In genomic region chr11:1930448-1930802, GRCh38 we compare ENCODE assay signal across 24 cellular contexts. TPM values are rescaled to one million over a fixed set of nuclear protein-coding genes. Genes with fewer than 3 reads are reported as not detected.
A peak's percentile ranks its signal among the peaks of the same experiment; 100 is the strongest.
DNase-seq lines count a peak whose midpoint lies in the region; ATAC-seq, FAIRE-seq and TF ChIP-seq lines count a peak whose summit lies in the region.
"Had no signal": no experiment of that assay in that cellular context is flagged by ENCODE, and none has a peak within 500 bp of the region (broad histone marks: within the 10 kb centered on the region; RNA-seq: fewer than 3 reads in every experiment).

No MANE protein-coding gene starts in this region.

- POLR2A ChIA-PET in K562 (lab: Yijun Ruan, JAX), result no interaction called here

- no peaks in the 10 kb centered on the region for H3F3A ChIP-seq in neural progenitor cell (ENCODE audit: low read depth)

- H3K9ac ChIP-seq in K562 (ENCODE audit: insufficient read depth in 1 of 2, low read depth in 2 of 2, low read length in 2 of 2) (no peak overlapping the region), neural progenitor cell (no peak overlapping the region)

- peak; percentile 52 for FAIRE-seq in K562 (lab: Jason Lieb, UNC)

- peaks cover 17% of the 10 kb centered on the region for H3K4me1 Mint-ChIP-seq in neural progenitor cell
- peaks cover 22% of the 10 kb centered on the region for H3K4me1 Mint-ChIP-seq in type B pancreatic cell (ENCODE audit: unreplicated experiment)
- peaks cover 3 to 5% of the 10 kb centered on the region in 2 donors for H3K4me1 Mint-ChIP-seq in immature natural killer cell

- H3K27me3 Mint-ChIP-seq in neural progenitor cell (ENCODE audit: insufficient read depth, low read depth) (peaks cover 18% of the 10 kb centered on the region), type B pancreatic cell (no peaks in the 10 kb centered on the region), immature natural killer cell (ENCODE audit: low read depth in 3 of 3) (peaks cover 5 to 13% (median 10%) of the 10 kb centered on the region in 3 donors)
- H3K27me3 Mint-ChIP-seq: activated CD4-positive, alpha-beta memory T cell treated with anti-CD3 and anti-CD28 coated beads for 36 hours had no signal

- H3K27me3 ChIP-seq in heart left ventricle (no peaks in the 10 kb centered on the region), K562 (ENCODE audit: control insufficient read depth in 2 of 2, insufficient read depth in 2 of 2, low read length in 2 of 2) (peaks cover 32 to 87% of the 10 kb centered on the region in 2 experiments; a peak in 4 of 5 replicates), neural progenitor cell (no peaks in the 10 kb centered on the region), BE2C (no peaks in the 10 kb centered on the region)
- H3K27me3 ChIP-seq: vagina had no signal

- intact Hi-C loops in heart left ventricle (cut with DNase I), result loop anchor here in 1 of 10 donors (2.0 kb wide), 1 partner anchor 18 kb away; no protein-coding TSS in a partner anchor
- intact Hi-C loops in left cardiac atrium (cut with DNase I), result no loop called here
- intact Hi-C loops in K562 (cut with micrococcal nuclease), result no loop called here

- in situ Hi-C loops in K562 (cut with MboI), result no loop called here

- TF ChIP-seq CTCF in heart left ventricle (IDR thresholded peaks at IDR 0.05) (no peak), K562 (IDR thresholded peaks at IDR 0.05 in 2 of 3, conservative IDR thresholded peaks at IDR 0.05 in 1 of 3; ENCODE audit: insufficient read depth in 2 of 3, low read depth in 1 of 3, low read length in 3 of 3) (no peak), neural progenitor cell (IDR thresholded peaks at IDR 0.05) (no peak), type B pancreatic cell (conservative IDR thresholded peaks at IDR 0.05) (no peak), BE2C (IDR thresholded peaks at IDR 0.05; ENCODE audit: low read depth, low read length) (no peak)

- H3K4me1 ChIP-seq in heart left ventricle (peaks cover 0 to 50% (median 23%) of the 10 kb centered on the region in 12 donors), K562 (replicated peaks in 1 of 2; ENCODE audit: control insufficient read depth in 2 of 2, insufficient read depth in 2 of 2, low read length in 2 of 2) (peaks cover 0 to 42% of the 10 kb centered on the region in 2 experiments; a peak in 2 of 5 replicates), neural progenitor cell (peaks cover 4% of the 10 kb centered on the region), BE2C (no peaks in the 10 kb centered on the region)

- peak overlapping the region in 11 of 12 donors; percentile 14 to 67 (median 54) for H3K27ac ChIP-seq in heart left ventricle
- no peak overlapping the region for H3K27ac ChIP-seq in K562 (ENCODE audit: extremely low read depth, low read depth, low read length)
- no peak overlapping the region for H3K27ac ChIP-seq in neural progenitor cell
- H3K27ac ChIP-seq: SK-N-MC, vagina had no signal

- DNase-seq in heart left ventricle (no peak), left cardiac atrium (no peak), K562 (ENCODE audit: extremely low read depth in 1 of 4, low spot score in 3 of 4) (no peak), neural progenitor cell (ENCODE audit: low spot score) (peak; percentile 1), type B pancreatic cell (ENCODE audit: extremely low spot score, unreplicated experiment) (no peak), BE2C (no peak), immature natural killer cell (no peak), NCI-H2196 (lab: John Stamatoyannopoulos, UW; ENCODE audit: unreplicated experiment) (no peak)
- DNase-seq: activated CD4-positive, alpha-beta memory T cell treated with anti-CD3 and anti-CD28 coated beads for 36 hours; anterior cingulate cortex; central memory CD4-positive, alpha-beta T cell; GDM1; HCEC 1CT; mucosa of descending colon; NCI-H1417 had no signal

- BruUV-seq in K562 (replicated peaks; lab: Mats Ljungman, UMichigan), result no TSS peak

- TF ChIP-seq EP300 in K562 (IDR thresholded peaks at IDR 0.05; ENCODE audit: low read length), result no peak

- H3K4me3 ChIP-seq in heart left ventricle (no peak overlapping the region), K562 (no peak overlapping the region), neural progenitor cell (no peak overlapping the region), BE2C (ENCODE audit: low read depth, low read length) (no peak overlapping the region)
- H3K4me3 ChIP-seq: mucosa of descending colon, SK-N-MC, vagina had no signal

- no peak for TF ChIP-seq RAD21 in K562 (CRISPR knock-in tag; conservative IDR thresholded peaks at IDR 0.05 in 1 of 2, IDR thresholded peaks at IDR 0.05 in 1 of 2)

- TF ChIP-seq POLR2A in heart left ventricle (IDR thresholded peaks at IDR 0.05), result no peak
- no peak for TF ChIP-seq POLR2A in K562 (conservative IDR thresholded peaks at IDR 0.05)

- ATAC-seq in heart left ventricle (no peak), left cardiac atrium (no peak), K562 (no peak)
- ATAC-seq: mucosa of descending colon, right cardiac atrium had no signal

- H3K4me3 Mint-ChIP-seq in neural progenitor cell (peak overlapping the region; percentile 73), type B pancreatic cell (no peak overlapping the region), immature natural killer cell (peak overlapping the region in 1 of 5 donors; percentile 51)
- H3K4me3 Mint-ChIP-seq: activated CD4-positive, alpha-beta memory T cell treated with anti-CD3 and anti-CD28 coated beads for 36 hours; CD4-positive, alpha-beta memory T cell had no signal

- H3K9me3 ChIP-seq in heart left ventricle (no peaks in the 10 kb centered on the region), K562 (replicated peaks; ENCODE audit: control insufficient read depth, insufficient read depth, low read depth, low read length) (no peaks in the 10 kb centered on the region), neural progenitor cell (ENCODE audit: low read depth) (no peaks in the 10 kb centered on the region), BE2C (no peaks in the 10 kb centered on the region)
- H3K9me3 ChIP-seq: mucosa of descending colon, vagina had no signal

- H3K36me3 ChIP-seq in heart left ventricle (no peaks in the 10 kb centered on the region), K562 (ENCODE audit: control insufficient read depth, insufficient read depth, low read length) (no peaks in the 10 kb centered on the region), neural progenitor cell (no peaks in the 10 kb centered on the region), BE2C (no peaks in the 10 kb centered on the region)
- H3K36me3 ChIP-seq: vagina had no signal

- H3K4me2 ChIP-seq in K562 (ENCODE audit: insufficient read depth, low read length) (no peak overlapping the region), neural progenitor cell (no peak overlapping the region)

- CTCF ChIA-PET in K562 (lab: Yijun Ruan, JAX; ENCODE audit: low intra/inter-chr PET ratio), result interaction anchor here (0.6 kb wide), 1 partner anchor 362 kb away, joined by 5 read pairs; no protein-coding TSS in a partner anchor

- H3K9me1 ChIP-seq in K562 (ENCODE audit: control insufficient read depth, insufficient read depth, low read length), result no peaks in the 10 kb centered on the region

- H3K27ac Mint-ChIP-seq in neural progenitor cell (peak overlapping the region; percentile 97), type B pancreatic cell (peak overlapping the region; percentile 33), immature natural killer cell (no peak overlapping the region)
- H3K27ac Mint-ChIP-seq: activated CD4-positive, alpha-beta memory T cell treated with anti-CD3 and anti-CD28 coated beads for 36 hours had no signal

- no peaks in the 10 kb centered on the region for H3K9me3 Mint-ChIP-seq in neural progenitor cell
- no peaks in the 10 kb centered on the region for H3K9me3 Mint-ChIP-seq in type B pancreatic cell
- H3K9me3 Mint-ChIP-seq in immature natural killer cell, result no peaks in the 10 kb centered on the region
- H3K9me3 Mint-ChIP-seq: activated CD4-positive, alpha-beta memory T cell treated with anti-CD3 and anti-CD28 coated beads for 36 hours; CD4-positive, alpha-beta memory T cell had no signal

- 66 to 84% (median 77%) methylated on average over 9 of the region's 9 CpGs for WGBS in heart left ventricle, 4 donors
- WGBS in K562 (ENCODE audit: insufficient coverage, low coverage, missing lambda C conversion rate), result 0% methylated on average over 9 of the region's 9 CpGs

- H3K79me2 ChIP-seq in K562 (ENCODE audit: control insufficient read depth, insufficient read depth, low read length) (no peaks in the 10 kb centered on the region), neural progenitor cell (ENCODE audit: low read depth) (no peaks in the 10 kb centered on the region)

- H4K20me1 ChIP-seq in K562 (replicated peaks; ENCODE audit: control insufficient read depth, insufficient read depth, low read length) (peaks cover 15% of the 10 kb centered on the region; the same call in 1 of the 2 replicates), neural progenitor cell (ENCODE audit: low read depth) (no peaks in the 10 kb centered on the region)

- H2AFZ ChIP-seq in K562 (ENCODE audit: low read depth, low read length) (no peak overlapping the region), neural progenitor cell (replicated peaks) (no peak overlapping the region)

- H3K36me3 Mint-ChIP-seq in neural progenitor cell (no peaks in the 10 kb centered on the region), type B pancreatic cell (peaks cover 4% of the 10 kb centered on the region), immature natural killer cell (peaks cover 0 to 6% (median 0%) of the 10 kb centered on the region in 3 donors)
- H3K36me3 Mint-ChIP-seq: activated CD4-positive, alpha-beta memory T cell treated with anti-CD3 and anti-CD28 coated beads for 36 hours; CD4-positive, alpha-beta memory T cell had no signal

RNA-seq across cellular contexts. Expression of gene TNNT3, which starts 10.9 kb away (rescaled TPM):
- total RNA-seq in heart left ventricle (10 to 100 TPM; 17.1 to 84.5 (median 49.0) TPM), left cardiac atrium (10 to 100 TPM; 11.7 to 28.5 TPM), K562 (2014; rRNA removed) (not detected in 2 replicates), K562 (2014; rRNA removed; fragmentation: Illumina TruSeq; extraction: Trizol) (not detected in 2 replicates), K562 (2015; rRNA removed; fragmentation: Illumina TruSeq; extraction: Trizol) (not detected in 2 replicates), K562 (2021) (not detected in 2 replicates), neural progenitor cell (ENCODE audit: low replicate concordance) (0.40 and 0.92 TPM in 2 replicates), type B pancreatic cell (ENCODE audit: low replicate concordance) (17.3 and 40.9 TPM in 2 replicates)
- polyA plus RNA-seq in heart left ventricle (10 to 100 TPM; 40.8 to 45.5 TPM), K562 (2011; rRNA removed) (0.10 TPM in 1 of 2 replicates, not detected in the other), K562 (2014; fragmentation: Illumina TruSeq; extraction: Trizol) (not detected in 2 replicates), K562 (2014; fragmentation: Nextera tagmentation; extraction: Ambion mirVana) (not detected), K562 (2014; rRNA removed) (not detected in 2 replicates), immature natural killer cell (not detected)
- not detected in 2 replicates for total RNA-seq in K562 (2011; cell fraction: chromatin; rRNA removed; ENCODE audit: low replicate concordance)
- not detected in 2 replicates for total RNA-seq in K562 (2011; cell fraction: nucleolus; rRNA removed)
- total RNA-seq in K562 (2011; cell fraction: nucleoplasm; rRNA removed), result not detected in 2 replicates
- polyA plus RNA-seq in K562 (2011; cell fraction: cytosol; rRNA removed), result not detected in 2 replicates
- 0.41 and 0.70 TPM in 2 replicates for polyA plus RNA-seq in K562 (2011; cell fraction: nucleus; rRNA removed)
- not detected in 2 replicates for polyA plus RNA-seq in K562 (2012)
- not detected in 2 replicates for polyA minus RNA-seq in K562 (2011; rRNA and poly(A)+ RNA removed)
- polyA minus RNA-seq in K562 (2011; cell fraction: cytosol; rRNA and poly(A)+ RNA removed), result not detected in 2 replicates
- not detected in 2 replicates for polyA minus RNA-seq in K562 (2011; cell fraction: nucleus; rRNA and poly(A)+ RNA removed)
- not detected for polyA plus RNA-seq in BE2C (2012; ENCODE audit: insufficient read depth, insufficient read length, low read depth)
- total RNA-seq: dermis microvascular lymphatic vessel endothelial cell, MCF 10A, RPMI7951 had no signal
- polyA plus RNA-seq: CD4-positive, alpha-beta memory T cell had no signal

RNA-seq across cellular contexts. Expression of gene MRPL23, which starts 16.7 kb away (rescaled TPM):
- total RNA-seq in heart left ventricle (100 to 1,000 TPM in 2 of 9 donors, 10 to 100 TPM in 7; 44.0 to 183 (median 76.1) TPM), left cardiac atrium (10 to 100 TPM; 42.8 to 77.1 TPM), K562 (2014; rRNA removed) (109 and 128 TPM in 2 replicates), K562 (2014; rRNA removed; fragmentation: Illumina TruSeq; extraction: Trizol) (17.5 and 22.7 TPM in 2 replicates), K562 (2015; rRNA removed; fragmentation: Illumina TruSeq; extraction: Trizol) (46.2 and 53.3 TPM in 2 replicates), K562 (2021) (63.7 and 72.7 TPM in 2 replicates), neural progenitor cell (ENCODE audit: low replicate concordance) (43.2 and 82.1 TPM in 2 replicates), type B pancreatic cell (ENCODE audit: low replicate concordance) (40.0 and 46.1 TPM in 2 replicates)
- polyA plus RNA-seq in heart left ventricle (100 to 1,000 TPM; 141 to 183 TPM), K562 (2011; rRNA removed) (35.5 and 50.9 TPM in 2 replicates), K562 (2014; fragmentation: Illumina TruSeq; extraction: Trizol) (37.4 and 42.9 TPM in 2 replicates), K562 (2014; fragmentation: Nextera tagmentation; extraction: Ambion mirVana) (1 to 10 TPM in 1 of 2 experiments, under 1 TPM in 1; 0.44 to 1.1 TPM), K562 (2014; rRNA removed) (79.9 and 85.9 TPM in 2 replicates), immature natural killer cell (10 to 100 TPM; 20.9 to 44.4 (median 42.4) TPM)
- total RNA-seq in K562 (2011; cell fraction: chromatin; rRNA removed; ENCODE audit: low replicate concordance), result 26.8 and 80.9 TPM in 2 replicates
- 67.7 and 84.7 TPM in 2 replicates for total RNA-seq in K562 (2011; cell fraction: nucleolus; rRNA removed)
- total RNA-seq in K562 (2011; cell fraction: nucleoplasm; rRNA removed), result 43.5 and 46.6 TPM in 2 replicates
- 131 and 155 TPM in 2 replicates for polyA plus RNA-seq in K562 (2011; cell fraction: cytosol; rRNA removed)
- polyA plus RNA-seq in K562 (2011; cell fraction: nucleus; rRNA removed), result 75.9 and 80.7 TPM in 2 replicates
- polyA plus RNA-seq in K562 (2012), result 44.3 and 53.3 TPM in 2 replicates
- polyA minus RNA-seq in K562 (2011; rRNA and poly(A)+ RNA removed), result 19.0 and 20.5 TPM in 2 replicates
- polyA minus RNA-seq in K562 (2011; cell fraction: cytosol; rRNA and poly(A)+ RNA removed), result 40.8 and 45.4 TPM in 2 replicates
- 53.0 and 70.8 TPM in 2 replicates for polyA minus RNA-seq in K562 (2011; cell fraction: nucleus; rRNA and poly(A)+ RNA removed)
- polyA plus RNA-seq in BE2C (2012; ENCODE audit: insufficient read depth, insufficient read length, low read depth), result 155 TPM

RNA-seq across cellular contexts. Expression of gene PRR33, which starts 38.7 kb away (rescaled TPM):
- total RNA-seq in heart left ventricle, result 1 to 10 TPM in 8 of 9 donors, under 1 TPM in 1; 0.81 to 5.1 (median 2.4) TPM
- 1 to 10 TPM in 1 of 2 donors, under 1 TPM in 1; 0.08 to 4.6 TPM for polyA plus RNA-seq in heart left ventricle
- total RNA-seq in left cardiac atrium, result under 1 TPM; 0.10 to 0.50 TPM
- not detected in 2 replicates for total RNA-seq in K562 (2011; cell fraction: chromatin; rRNA removed; ENCODE audit: low replicate concordance)
- not detected in 2 replicates for total RNA-seq in K562 (2011; cell fraction: nucleolus; rRNA removed)
- total RNA-seq in K562 (2011; cell fraction: nucleoplasm; rRNA removed), result not detected in 2 replicates
- not detected in 2 replicates for total RNA-seq in K562 (2014; rRNA removed)
- total RNA-seq in K562 (2014; rRNA removed; fragmentation: Illumina TruSeq; extraction: Trizol), result not detected in 2 replicates
- total RNA-seq in K562 (2015; rRNA removed; fragmentation: Illumina TruSeq; extraction: Trizol), result not detected in 2 replicates
- total RNA-seq in K562 (2021), result not detected in 2 replicates
- polyA plus RNA-seq in K562 (2011; rRNA removed), result not detected in 2 replicates
- polyA plus RNA-seq in K562 (2011; cell fraction: cytosol; rRNA removed), result not detected in 2 replicates
- not detected in 2 replicates for polyA plus RNA-seq in K562 (2011; cell fraction: nucleus; rRNA removed)
- polyA plus RNA-seq in K562 (2012), result not detected in 2 replicates
- polyA plus RNA-seq in K562 (2014; fragmentation: Illumina TruSeq; extraction: Trizol), result not detected in 2 replicates
- not detected for polyA plus RNA-seq in K562 (2014; fragmentation: Nextera tagmentation; extraction: Ambion mirVana)
- not detected in 2 replicates for polyA plus RNA-seq in K562 (2014; rRNA removed)
- polyA minus RNA-seq in K562 (2011; rRNA and poly(A)+ RNA removed), result not detected in 2 replicates
- not detected in 2 replicates for polyA minus RNA-seq in K562 (2011; cell fraction: cytosol; rRNA and poly(A)+ RNA removed)
- not detected in 2 replicates for polyA minus RNA-seq in K562 (2011; cell fraction: nucleus; rRNA and poly(A)+ RNA removed)
- not detected in 2 replicates for total RNA-seq in neural progenitor cell (ENCODE audit: low replicate concordance)
- total RNA-seq in type B pancreatic cell (ENCODE audit: low replicate concordance), result not detected in 2 replicates
- not detected for polyA plus RNA-seq in BE2C (2012; ENCODE audit: insufficient read depth, insufficient read length, low read depth)
- under 1 TPM in 1 of 3 donors, not detected in 2; 0.35 TPM for polyA plus RNA-seq in immature natural killer cell
- total RNA-seq: CD4-positive, alpha-beta memory T cell; dermis microvascular lymphatic vessel endothelial cell; MCF 10A; mucosa of descending colon; RPMI7951; subcutaneous adipose tissue; T-helper 2 cell treated with Interferon-gamma antibody and Interleukin-4, amounts not matched to agents 100 ng/mL and 5 ng/mL, for 36 hours; vagina had no signal

Comparison
In these comparisons a context has a peak if more than half of its experiments do, and no peak if none do; other contexts are left out.
1. H3K27ac ChIP-seq: peak in heart left ventricle (11 of 12); none in K562 (single experiment) and neural progenitor cell (single experiment).
2. H3K27ac Mint-ChIP-seq: peak in neural progenitor cell (single experiment) and type B pancreatic cell (single experiment); none in immature natural killer cell (0 of 6).